Comparison of ENCODE assay signal across 5 cellular contexts in the genomic region with DNA sequence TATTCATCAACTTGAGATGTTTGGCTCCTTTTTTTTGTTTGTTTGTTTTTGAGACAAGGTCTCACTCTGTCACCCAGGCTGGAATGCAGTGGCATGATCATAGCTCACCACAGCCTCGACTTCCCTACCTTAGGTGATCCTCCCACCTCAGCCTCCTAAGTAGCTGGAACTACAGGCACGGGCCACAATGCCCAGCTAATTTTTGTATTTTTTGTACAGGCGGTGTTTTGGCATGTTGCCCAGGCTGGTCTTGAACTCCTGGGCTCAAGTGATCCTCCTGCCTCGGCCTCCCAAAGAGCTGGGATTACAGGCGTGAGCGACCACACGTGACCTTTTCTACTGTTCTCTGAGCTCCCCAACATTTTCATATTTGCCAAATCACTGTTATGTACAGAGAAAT.
DNase-seq lines count a peak whose midpoint lies in the region; ATAC-seq, FAIRE-seq and TF ChIP-seq lines count a peak whose summit lies in the region.
"Not testable (repeated sequence)": the region's sequence is repeated elsewhere in the genome, so short reads cannot be mapped to it uniquely, and the experiment has no call there.

No MANE protein-coding gene starts in this region.

- not testable (repeated sequence) for H3K4me1 ChIP-seq in K562 (replicated peaks in 1 of 2; ENCODE audit: control insufficient read depth in 2 of 2, insufficient read depth in 2 of 2, low read length in 2 of 2); hepatocyte (ENCODE audit: insufficient read depth)

- in situ Hi-C loops in K562 (cut with MboI), result not testable (repeated sequence)

- not testable (repeated sequence) for H3F3A ChIP-seq in neural cell (ENCODE audit: insufficient read depth, low read length, poor library complexity, severe bottlenecking)

- H2AFZ ChIP-seq in K562 (ENCODE audit: low read depth, low read length); hepatocyte; neural cell (ENCODE audit: low read depth, low read length): not testable (repeated sequence)

- not testable (repeated sequence) for H3K9me2 ChIP-seq in hepatocyte (replicated peaks; ENCODE audit: insufficient read depth); neural cell (ENCODE audit: insufficient read depth, low read length)

- H3K4me3 ChIP-seq in K562; hepatocyte; neural cell (ENCODE audit: low read length): not testable (repeated sequence)

- not testable (repeated sequence) for H3K27ac ChIP-seq in K562 (ENCODE audit: extremely low read depth, low read depth, low read length)
- peak overlapping the region; percentile 59 for H3K27ac ChIP-seq in hepatocyte
- H3K27ac ChIP-seq in neural cell (ENCODE audit: low read length), result peak overlapping the region; percentile 50

- TF ChIP-seq EP300 in K562 (IDR thresholded peaks at IDR 0.05; ENCODE audit: low read length); neural cell (conservative IDR thresholded peaks at IDR 0.05; ENCODE audit: poor library complexity, severe bottlenecking): not testable (repeated sequence)

- not testable (repeated sequence) for ATAC-seq in K562

- H3K9me3 Mint-ChIP-seq in activated naive CD4-positive, alpha-beta T cell treated with anti-CD3 and anti-CD28 coated beads, Interleukin-2, amount 50 U/mL, for 24 hours, result not testable (repeated sequence)

- TF ChIP-seq CTCF in K562 (IDR thresholded peaks at IDR 0.05 in 2 of 3, conservative IDR thresholded peaks at IDR 0.05 in 1 of 3; ENCODE audit: insufficient read depth in 2 of 3, low read depth in 1 of 3, low read length in 3 of 3); hepatocyte (IDR thresholded peaks at IDR 0.05; ENCODE audit: poor library complexity); neural cell (IDR thresholded peaks at IDR 0.05; ENCODE audit: poor library complexity, severe bottlenecking): not testable (repeated sequence)

- not testable (repeated sequence) for H3K36me3 ChIP-seq in K562 (ENCODE audit: control insufficient read depth, insufficient read depth, low read length); hepatocyte (replicated peaks; ENCODE audit: insufficient read depth, low read depth); neural cell (ENCODE audit: insufficient read depth, low read length)

- CTCF ChIA-PET in K562 (lab: Yijun Ruan, JAX; ENCODE audit: low intra/inter-chr PET ratio), result not testable (repeated sequence)

- not testable (repeated sequence) for H3K4me2 ChIP-seq in K562 (ENCODE audit: insufficient read depth, low read length); hepatocyte; neural cell (ENCODE audit: low read length)

- not testable (repeated sequence) for TF ChIP-seq RAD21 in K562 (CRISPR knock-in tag; conservative IDR thresholded peaks at IDR 0.05 in 1 of 2, IDR thresholded peaks at IDR 0.05 in 1 of 2); neural cell (conservative IDR thresholded peaks at IDR 0.05)

- H3K9me3 ChIP-seq in K562 (replicated peaks; ENCODE audit: control insufficient read depth, insufficient read depth, low read depth, low read length); hepatocyte (ENCODE audit: low read depth); neural cell (ENCODE audit: low read length): not testable (repeated sequence)

- peak overlapping the region; percentile 25 for H3K27ac Mint-ChIP-seq in activated naive CD4-positive, alpha-beta T cell treated with anti-CD3 and anti-CD28 coated beads, Interleukin-2, amount 50 U/mL, for 24 hours

- H3K9me1 ChIP-seq in K562 (ENCODE audit: control insufficient read depth, insufficient read depth, low read length), result not testable (repeated sequence)

- not testable (repeated sequence) for FAIRE-seq in GM12891 (lab: Jason Lieb, UNC); K562 (lab: Jason Lieb, UNC)

- not testable (repeated sequence) for H3K4me3 Mint-ChIP-seq in activated naive CD4-positive, alpha-beta T cell treated with anti-CD3 and anti-CD28 coated beads, Interleukin-2, amount 50 U/mL, for 24 hours

- not testable (repeated sequence) for H3K4me1 Mint-ChIP-seq in activated naive CD4-positive, alpha-beta T cell treated with anti-CD3 and anti-CD28 coated beads, Interleukin-2, amount 50 U/mL, for 24 hours

- not testable (repeated sequence) for H3K36me3 Mint-ChIP-seq in activated naive CD4-positive, alpha-beta T cell treated with anti-CD3 and anti-CD28 coated beads, Interleukin-2, amount 50 U/mL, for 24 hours

- not testable (repeated sequence) for H4K20me1 ChIP-seq in K562 (replicated peaks; ENCODE audit: control insufficient read depth, insufficient read depth, low read length); hepatocyte (ENCODE audit: insufficient read depth, poor library complexity, severe bottlenecking); neural cell (ENCODE audit: insufficient read depth)

- intact Hi-C loops in K562 (cut with micrococcal nuclease), result not testable (repeated sequence)

- H3K9ac ChIP-seq in K562 (ENCODE audit: insufficient read depth in 1 of 2, low read depth in 2 of 2, low read length in 2 of 2); neural cell (ENCODE audit: low read length): not testable (repeated sequence)

- H3K27me3 ChIP-seq in K562 (ENCODE audit: control insufficient read depth in 2 of 2, insufficient read depth in 2 of 2, low read length in 2 of 2); hepatocyte; neural cell (ENCODE audit: insufficient read depth, low read depth, low read length): not testable (repeated sequence)

- not testable (repeated sequence) for BruUV-seq in K562 (replicated peaks; lab: Mats Ljungman, UMichigan)

- not testable (repeated sequence) for TF ChIP-seq POLR2A in GM12891 (IDR thresholded peaks at IDR 0.05; ENCODE audit: low read depth, low read length); K562 (conservative IDR thresholded peaks at IDR 0.05)

- not testable (repeated sequence) for H3K79me2 ChIP-seq in K562 (ENCODE audit: control insufficient read depth, insufficient read depth, low read length); hepatocyte; neural cell (replicated peaks; ENCODE audit: insufficient read depth, low read length)

- not testable (repeated sequence) for H3K27me3 Mint-ChIP-seq in activated naive CD4-positive, alpha-beta T cell treated with anti-CD3 and anti-CD28 coated beads, Interleukin-2, amount 50 U/mL, for 24 hours

- POLR2A ChIA-PET in K562 (lab: Yijun Ruan, JAX), result interaction anchor here (1.3 to 1.5 kb wide), 2 partner anchors 11 to 19 kb away, joined by 3 read pairs; no protein-coding TSS in a partner anchor

- 51% methylated on average over 7 of the region's 7 CpGs for WGBS in K562 (ENCODE audit: insufficient coverage, low coverage, missing lambda C conversion rate)
- WGBS in hepatocyte (ENCODE audit: low lambda C conversion rate, missing lambda C conversion rate), result 87% methylated on average over 7 of the region's 7 CpGs

- not testable (repeated sequence) for DNase-seq in GM12891 (ENCODE audit: insufficient read length, low spot score); K562 (ENCODE audit: extremely low read depth in 1 of 4, low spot score in 3 of 4); hepatocyte (ENCODE audit: low spot score)

TF ChIP-seq in GM12891, 5 proteins besides CTCF, POLR2A, EP300 and RAD21:
- peak; percentile 16; the same call in 1 of the 2 replicates for TF ChIP-seq POU2F2 (IDR thresholded peaks at IDR 0.05; ENCODE audit: low read depth, low read length)

TF ChIP-seq in K562, 482 proteins besides CTCF, POLR2A, EP300 and RAD21:
- peak; percentile 74 for TF ChIP-seq NFIC (IDR thresholded peaks at IDR 0.05)
